In the genomic region with DNA sequence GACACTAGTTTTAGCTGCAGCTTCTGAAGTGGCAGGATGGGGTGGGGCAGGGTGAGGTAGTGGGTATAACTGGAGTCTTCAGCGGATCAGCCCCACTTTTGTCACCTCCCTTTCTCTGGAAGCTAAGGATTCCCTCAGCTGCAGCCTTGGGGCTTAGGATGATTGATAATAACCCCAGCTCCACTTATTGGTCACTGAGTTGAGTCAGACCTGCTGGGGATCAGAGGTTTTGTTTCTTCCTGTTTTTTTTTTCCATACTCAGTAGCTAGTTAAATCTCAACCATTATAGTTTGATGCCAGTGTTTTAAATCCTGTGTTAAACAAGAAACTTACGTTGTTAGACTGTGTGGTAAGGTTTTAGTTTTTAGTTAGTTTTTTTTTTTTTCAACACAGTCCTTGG, we compare ENCODE assay signal across 15 cellular contexts. TPM values are rescaled to one million over a fixed set of nuclear protein-coding genes. Genes with fewer than 3 reads are reported as not detected.
DNase-seq lines count a peak whose midpoint lies in the region; ATAC-seq, FAIRE-seq and TF ChIP-seq lines count a peak whose summit lies in the region.
"Had no signal": no experiment of that assay in that cellular context is flagged by ENCODE, and none has a peak within 500 bp of the region (broad histone marks: within the 10 kb centered on the region; RNA-seq: fewer than 3 reads in every experiment).

No MANE protein-coding gene starts in this region.

- H3K36me3 ChIP-seq in astrocyte (ENCODE audit: insufficient read depth, low read length) = no peaks in the 10 kb centered on the region
- no peaks in the 10 kb centered on the region for H3K36me3 ChIP-seq in mesodermal cell (ENCODE audit: control insufficient read depth, insufficient read depth, low read length)
- no peaks in the 10 kb centered on the region for H3K36me3 ChIP-seq in MM.1S (replicated peaks; ENCODE audit: insufficient read depth, low read length)
- H3K36me3 ChIP-seq in body of pancreas (replicated peaks in 1 of 2; ENCODE audit: insufficient read depth in 1 of 2, low read depth in 2 of 2) = no peaks in the 10 kb centered on the region
- H3K36me3 ChIP-seq: gastrocnemius medialis, Peyer's patch, spleen had no signal

- TF ChIP-seq POLR2A in body of pancreas (IDR thresholded peaks at IDR 0.05) = no peak

- no peaks in the 10 kb centered on the region for H3K27me3 Mint-ChIP-seq in astrocyte (ENCODE audit: low read depth, unreplicated experiment)
- H3K27me3 Mint-ChIP-seq in natural killer cell treated with Interleukin-12 subunit alpha and Interleukin-12 subunit beta and Interleukin-15 and Interleukin-18, amount 100 ng/mL, for 72 hours = peaks cover 8 to 12% of the 10 kb centered on the region in 2 donors

- no peak for FAIRE-seq in astrocyte (lab: Jason Lieb, UNC)

- H2AFZ ChIP-seq in astrocyte (ENCODE audit: low read depth, low read length) = no peak overlapping the region
- H2AFZ ChIP-seq in MM.1S (ENCODE audit: low read length) = no peak overlapping the region

- H3K27ac Mint-ChIP-seq in astrocyte (ENCODE audit: unreplicated experiment) = no peak overlapping the region
- H3K27ac Mint-ChIP-seq in natural killer cell treated with Interleukin-12 subunit alpha and Interleukin-12 subunit beta and Interleukin-15 and Interleukin-18, amount 100 ng/mL, for 72 hours = no peak overlapping the region
- H3K27ac Mint-ChIP-seq: activated naive CD8-positive, alpha-beta T cell treated with anti-CD3 and anti-CD28 coated beads, Interleukin-2, amount 10 ng/mL, durations not matched to agents 7 days and 5 days; nephron progenitor cell; T-helper 2 cell treated with Interferon-gamma antibody and Interleukin-4, amounts not matched to agents 5 μg/mL and 100 μg/mL, for 36 hours had no signal

- H3K9me3 Mint-ChIP-seq in astrocyte (ENCODE audit: unreplicated experiment) = peaks cover 1% of the 10 kb centered on the region
- H3K9me3 Mint-ChIP-seq in natural killer cell treated with Interleukin-12 subunit alpha and Interleukin-12 subunit beta and Interleukin-15 and Interleukin-18, amount 100 ng/mL, for 72 hours = no peaks in the 10 kb centered on the region
- H3K9me3 Mint-ChIP-seq: activated naive CD8-positive, alpha-beta T cell treated with anti-CD3 and anti-CD28 coated beads, Interleukin-2, amount 10 ng/mL, durations not matched to agents 7 days and 5 days; nephron progenitor cell; T-helper 2 cell treated with Interferon-gamma antibody and Interleukin-4, amounts not matched to agents 5 μg/mL and 100 μg/mL, for 36 hours had no signal

- no peak for ATAC-seq in body of pancreas
- ATAC-seq in natural killer cell treated with Interleukin-12 subunit alpha and Interleukin-12 subunit beta and Interleukin-15 and Interleukin-18, amount 100 ng/mL, for 72 hours = no peak
- ATAC-seq: gastrocnemius medialis had no signal

- H3K9me3 ChIP-seq in astrocyte (ENCODE audit: insufficient read depth, low read depth, low read length) (no peaks in the 10 kb centered on the region), mesodermal cell (ENCODE audit: control insufficient read depth, low read length) (no peaks in the 10 kb centered on the region), MM.1S (replicated peaks; ENCODE audit: insufficient read depth, low read length) (no peaks in the 10 kb centered on the region), body of pancreas (no peaks in the 10 kb centered on the region)
- H3K9me3 ChIP-seq: gastrocnemius medialis, Peyer's patch, spleen had no signal

- peaks cover 77% of the 10 kb centered on the region for H4K20me1 ChIP-seq in astrocyte (ENCODE audit: insufficient read depth, low read length)
- no peaks in the 10 kb centered on the region for H4K20me1 ChIP-seq in MM.1S (ENCODE audit: insufficient read depth, low read length)

- no peak overlapping the region for H3K4me3 Mint-ChIP-seq in astrocyte (ENCODE audit: unreplicated experiment)
- no peak overlapping the region for H3K4me3 Mint-ChIP-seq in natural killer cell treated with Interleukin-12 subunit alpha and Interleukin-12 subunit beta and Interleukin-15 and Interleukin-18, amount 100 ng/mL, for 72 hours
- H3K4me3 Mint-ChIP-seq: activated naive CD8-positive, alpha-beta T cell treated with anti-CD3 and anti-CD28 coated beads, Interleukin-2, amount 10 ng/mL, durations not matched to agents 7 days and 5 days; nephron progenitor cell; T-helper 2 cell treated with Interferon-gamma antibody and Interleukin-4, amounts not matched to agents 5 μg/mL and 100 μg/mL, for 36 hours had no signal

- H3K4me1 Mint-ChIP-seq in astrocyte (ENCODE audit: low read depth, unreplicated experiment) = peaks cover 37% of the 10 kb centered on the region
- no peaks in the 10 kb centered on the region for H3K4me1 Mint-ChIP-seq in natural killer cell treated with Interleukin-12 subunit alpha and Interleukin-12 subunit beta and Interleukin-15 and Interleukin-18, amount 100 ng/mL, for 72 hours (ENCODE audit: low read depth in 2 of 2)
- H3K4me1 Mint-ChIP-seq: activated naive CD8-positive, alpha-beta T cell treated with anti-CD3 and anti-CD28 coated beads, Interleukin-2, amount 10 ng/mL, durations not matched to agents 7 days and 5 days had no signal

- peak overlapping the region; percentile 9 for H3K27ac ChIP-seq in astrocyte (ENCODE audit: low read depth, low read length)
- peak overlapping the region; percentile 53 for H3K27ac ChIP-seq in mesodermal cell (ENCODE audit: low read depth, low read length, severe bottlenecking)
- no peak overlapping the region for H3K27ac ChIP-seq in MM.1S (ENCODE audit: low read length)
- no peak overlapping the region for H3K27ac ChIP-seq in body of pancreas
- H3K27ac ChIP-seq: gastrocnemius medialis, KMS-11, Peyer's patch, spleen had no signal

- no peaks in the 10 kb centered on the region for H3K27me3 ChIP-seq in astrocyte (ENCODE audit: insufficient read depth, low read length)
- H3K27me3 ChIP-seq in MM.1S (replicated peaks; ENCODE audit: insufficient read depth, low read length) = no peaks in the 10 kb centered on the region
- no peaks in the 10 kb centered on the region for H3K27me3 ChIP-seq in body of pancreas
- H3K27me3 ChIP-seq: gastrocnemius medialis, Peyer's patch, spleen had no signal

- no peak overlapping the region for H3K9ac ChIP-seq in astrocyte (ENCODE audit: low read length)
- no peak overlapping the region for H3K9ac ChIP-seq in MM.1S (ENCODE audit: low read length)
- H3K9ac ChIP-seq: KMS-11 had no signal

- H3K4me3 ChIP-seq in astrocyte (ENCODE audit: insufficient read depth, low read depth, low read length) (no peak overlapping the region), mesodermal cell (ENCODE audit: extremely low read depth, insufficient read depth, low read length, poor library complexity, severe bottlenecking) (no peak overlapping the region), MM.1S (ENCODE audit: low read length) (no peak overlapping the region), body of pancreas (no peak overlapping the region)
- H3K4me3 ChIP-seq: gastrocnemius medialis, Peyer's patch, spleen had no signal

- H3F3A ChIP-seq in MM.1S (ENCODE audit: insufficient read depth, low read length) = no peaks in the 10 kb centered on the region

- peaks cover 98% of the 10 kb centered on the region for H3K79me2 ChIP-seq in astrocyte (ENCODE audit: insufficient read depth, low read length)
- no peaks in the 10 kb centered on the region for H3K79me2 ChIP-seq in MM.1S (ENCODE audit: low read length)

- DNase-seq in AG08396 (ENCODE audit: low spot score) (peak; percentile 32), LHCN-M2 (ENCODE audit: low read depth) (peak; percentile 80), astrocyte (ENCODE audit: low read depth) (peak; percentile 72), MM.1S (no peak), body of pancreas (no peak)
- no peak for DNase-seq in natural killer cell treated with Interleukin-12 subunit alpha and Interleukin-12 subunit beta and Interleukin-15 and Interleukin-18, amount 100 ng/mL, for 72 hours (ENCODE audit: low spot score)
- DNase-seq in activated naive CD4-positive, alpha-beta T cell treated with Interleukin-2 at 50 U/mL for 16 hours = no peak
- DNase-seq: activated naive CD8-positive, alpha-beta T cell treated with anti-CD3 and anti-CD28 coated beads, Interleukin-2, amount 10 ng/mL, durations not matched to agents 7 days and 5 days; gastrocnemius medialis; nephron progenitor cell; Peyer's patch; spleen had no signal

- H3K9me2 ChIP-seq in MM.1S (replicated peaks; ENCODE audit: insufficient read depth, low read length) = no peaks in the 10 kb centered on the region

- no peaks in the 10 kb centered on the region for H3K36me3 Mint-ChIP-seq in astrocyte (ENCODE audit: low read depth, unreplicated experiment)
- no peaks in the 10 kb centered on the region for H3K36me3 Mint-ChIP-seq in natural killer cell treated with Interleukin-12 subunit alpha and Interleukin-12 subunit beta and Interleukin-15 and Interleukin-18, amount 100 ng/mL, for 72 hours
- H3K36me3 Mint-ChIP-seq: activated naive CD8-positive, alpha-beta T cell treated with anti-CD3 and anti-CD28 coated beads, Interleukin-2, amount 10 ng/mL, durations not matched to agents 7 days and 5 days had no signal

- TF ChIP-seq CTCF in astrocyte (IDR thresholded peaks at IDR 0.05; ENCODE audit: insufficient read depth, low read depth, low read length) (no peak), MM.1S (IDR thresholded peaks at IDR 0.05; ENCODE audit: low read length) (no peak), body of pancreas (IDR thresholded peaks at IDR 0.05) (no peak)

- H3K4me2 ChIP-seq in astrocyte (ENCODE audit: low read length) (peak overlapping the region; percentile 55), MM.1S (ENCODE audit: low read depth, low read length) (no peak overlapping the region)
- H3K4me2 ChIP-seq: KMS-11 had no signal

- WGBS in mesodermal cell (ENCODE audit: insufficient coverage in 2 of 2), 2 experiments = 100% methylated on average over 1 of the region's 2 CpGs; no CpG with 5 or more reads in 1 of the 2 experiments
- 65 to 77% methylated on average over 2 of the region's 2 CpGs for WGBS in body of pancreas, 2 donors

- peaks cover 15% of the 10 kb centered on the region for H3K4me1 ChIP-seq in astrocyte (ENCODE audit: insufficient read depth, low read length)
- H3K4me1 ChIP-seq in mesodermal cell (ENCODE audit: control insufficient read depth, insufficient read depth, low read length, poor library complexity, severe bottlenecking) = peaks cover 7% of the 10 kb centered on the region
- no peaks in the 10 kb centered on the region for H3K4me1 ChIP-seq in MM.1S (ENCODE audit: low read length)
- no peaks in the 10 kb centered on the region for H3K4me1 ChIP-seq in body of pancreas

- intact Hi-C loops in body of pancreas (cut with DNase I) = no loop called here

RNA-seq across cellular contexts. Expression of gene LAMC1, which starts 57.2 kb away (rescaled TPM):
- total RNA-seq in LHCN-M2 (2014; rRNA removed) = 316 and 383 TPM in 2 replicates
- polyA plus RNA-seq in LHCN-M2 (2012) = 102 TPM
- total RNA-seq in astrocyte = 270 and 284 TPM in 2 replicates
- 179 TPM for polyA plus RNA-seq in mesodermal cell (2013, experiment 1 of 2)
- 184 TPM for polyA plus RNA-seq in mesodermal cell (2013, experiment 2 of 2)
- 10 to 100 TPM; 60.7 to 96.6 TPM for total RNA-seq in body of pancreas
- under 1 TPM; 0.64 to 0.84 TPM for total RNA-seq in natural killer cell treated with Interleukin-12 subunit alpha and Interleukin-12 subunit beta and Interleukin-15 and Interleukin-18, amount 100 ng/mL, for 72 hours

Comparison
In these comparisons a context has a peak if more than half of its experiments do, and no peak if none do; other contexts are left out.
1. DNase-seq: peak in AG08396 (single experiment), LHCN-M2 (single experiment) and astrocyte (single experiment); none in MM.1S (single experiment), body of pancreas (0 of 4), natural killer cell treated with Interleukin-12 subunit alpha and Interleukin-12 subunit beta and Interleukin-15 and Interleukin-18, amount 100 ng/mL, for 72 hours (single experiment) and activated naive CD4-positive, alpha-beta T cell treated with Interleukin-2 at 50 U/mL for 16 hours (single experiment).
2. H3K27ac ChIP-seq: peak in astrocyte (single experiment) and mesodermal cell (single experiment); none in MM.1S (single experiment) and body of pancreas (0 of 4).
3. RNA of gene LAMC1, which starts 57.2 kb away (total RNA-seq): 316 to 383 TPM in LHCN-M2, 270 to 284 TPM in astrocyte and 60.7 to 96.6 TPM in body of pancreas; 0.64 to 0.84 TPM in natural killer cell treated with Interleukin-12 subunit alpha and Interleukin-12 subunit beta and Interleukin-15 and Interleukin-18, amount 100 ng/mL, for 72 hours; every median in the first group is over 10 times any median in the second.